Comparison of ENCODE assay signal across 1 cellular context in the genomic region with DNA sequence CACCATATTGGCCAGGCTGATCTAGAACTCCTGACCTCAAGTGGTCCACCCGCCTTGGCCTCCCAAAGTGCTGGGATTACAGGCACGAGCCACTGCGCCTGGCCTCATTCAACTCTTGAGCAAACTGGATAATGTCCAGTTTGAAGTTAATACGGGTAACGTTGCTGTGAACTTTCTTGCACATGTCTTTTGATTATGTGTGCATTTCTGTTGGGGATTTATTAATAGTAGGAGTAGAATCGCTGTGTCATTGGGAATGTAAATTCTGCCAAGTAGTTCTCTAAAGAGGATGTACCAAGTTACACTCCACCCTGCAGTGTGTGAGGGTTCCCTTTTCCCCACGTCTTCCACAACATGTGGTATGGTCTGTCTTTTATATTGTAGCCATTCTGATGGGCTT.
TF ChIP-seq lines count a peak whose summit lies in the region.

No MANE protein-coding gene starts in this region.

TF ChIP-seq in K562, 482 proteins besides CTCF, POLR2A, EP300 and RAD21 (continued from another document and continues in another):
- TF ChIP-seq CHCHD3 (CRISPR knock-in tag; IDR thresholded peaks at IDR 0.05) (no peak), HNRNPK (IDR thresholded peaks at IDR 0.05; ENCODE audit: low read depth, low read length, poor library complexity, severe bottlenecking) (no peak), NFYB (IDR thresholded peaks at IDR 0.05; ENCODE audit: extremely low read depth, insufficient read length) (no peak), CHAMP1 (IDR thresholded peaks at IDR 0.05) (no peak), TCF7 (IDR thresholded peaks at IDR 0.05; ENCODE audit: borderline replicate concordance) (no peak), RBM34 (IDR thresholded peaks at IDR 0.05; ENCODE audit: borderline replicate concordance, insufficient read depth, low read length) (no peak), ZNF398 (CRISPR knock-in tag; IDR thresholded peaks at IDR 0.05) (no peak), RNF219 (CRISPR knock-in tag; IDR thresholded peaks at IDR 0.05) (no peak), ETV6 (IDR thresholded peaks at IDR 0.05; ENCODE audit: borderline replicate concordance in 1 of 2, low read depth in 2 of 2, low read length in 1 of 2) (no peak), ETV6 (CRISPR knock-in tag; IDR thresholded peaks at IDR 0.05; ENCODE audit: borderline replicate concordance) (no peak), NR0B1 (IDR thresholded peaks at IDR 0.05; ENCODE audit: partially characterized antibody) (no peak), HDAC1 (IDR thresholded peaks at IDR 0.05) (no peak), KDM4B (IDR thresholded peaks at IDR 0.05; ENCODE audit: borderline replicate concordance in 2 of 2, low read depth in 1 of 2) (no peak), RBM14 (IDR thresholded peaks at IDR 0.05; ENCODE audit: borderline replicate concordance, insufficient read depth, low read depth, low read length) (no peak), FOXA3 (CRISPR knock-in tag; conservative IDR thresholded peaks at IDR 0.05 in 1 of 2, IDR thresholded peaks at IDR 0.05 in 1 of 2) (no peak), ETS1 (conservative IDR thresholded peaks at IDR 0.05; ENCODE audit: control insufficient read depth, low read depth, low read length) (no peak), ZNF175 (CRISPR knock-in tag; IDR thresholded peaks at IDR 0.05; ENCODE audit: low read depth) (no peak), SMC3 (conservative IDR thresholded peaks at IDR 0.05; ENCODE audit: insufficient read depth, low read depth, low read length) (no peak), ILK (tag; IDR thresholded peaks at IDR 0.05; ENCODE audit: borderline replicate concordance, low read depth) (no peak), CEBPG (CRISPR knock-in tag; IDR thresholded peaks at IDR 0.05) (no peak), CEBPG (tag; conservative IDR thresholded peaks at IDR 0.05 in 1 of 2, IDR thresholded peaks at IDR 0.05 in 1 of 2) (no peak), RBM22 (IDR thresholded peaks at IDR 0.05; ENCODE audit: low read depth, low read length, poor library complexity, severe bottlenecking) (no peak), JUN (IDR thresholded peaks at IDR 0.05; ENCODE audit: borderline replicate concordance, low read depth, low read length) (no peak), JUN (CRISPR knock-in tag; IDR thresholded peaks at IDR 0.05; ENCODE audit: borderline replicate concordance) (no peak), ZNF707 (CRISPR knock-in tag; conservative IDR thresholded peaks at IDR 0.05) (no peak), NR2C2 (CRISPR knock-in tag; IDR thresholded peaks at IDR 0.05) (no peak), NR2C2 (tag; IDR thresholded peaks at IDR 0.05) (no peak), NFIC (IDR thresholded peaks at IDR 0.05) (peak; percentile 52; the same call in 1 of the 2 replicates), CREB3 (tag; conservative IDR thresholded peaks at IDR 0.05; ENCODE audit: low read depth) (no peak), ETV1 (tag; conservative IDR thresholded peaks at IDR 0.05; ENCODE audit: low read depth) (no peak), SUPT5H (IDR thresholded peaks at IDR 0.05) (no peak), CREM (IDR thresholded peaks at IDR 0.05; ENCODE audit: low read depth) (no peak)
- TF ChIP-seq, protein P1, sequence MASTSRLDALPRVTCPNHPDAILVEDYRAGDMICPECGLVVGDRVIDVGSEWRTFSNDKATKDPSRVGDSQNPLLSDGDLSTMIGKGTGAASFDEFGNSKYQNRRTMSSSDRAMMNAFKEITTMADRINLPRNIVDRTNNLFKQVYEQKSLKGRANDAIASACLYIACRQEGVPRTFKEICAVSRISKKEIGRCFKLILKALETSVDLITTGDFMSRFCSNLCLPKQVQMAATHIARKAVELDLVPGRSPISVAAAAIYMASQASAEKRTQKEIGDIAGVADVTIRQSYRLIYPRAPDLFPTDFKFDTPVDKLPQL (IDR thresholded peaks at IDR 0.05; ENCODE audit: extremely low read depth, insufficient read length): no peak
- TF ChIP-seq, protein P2, sequence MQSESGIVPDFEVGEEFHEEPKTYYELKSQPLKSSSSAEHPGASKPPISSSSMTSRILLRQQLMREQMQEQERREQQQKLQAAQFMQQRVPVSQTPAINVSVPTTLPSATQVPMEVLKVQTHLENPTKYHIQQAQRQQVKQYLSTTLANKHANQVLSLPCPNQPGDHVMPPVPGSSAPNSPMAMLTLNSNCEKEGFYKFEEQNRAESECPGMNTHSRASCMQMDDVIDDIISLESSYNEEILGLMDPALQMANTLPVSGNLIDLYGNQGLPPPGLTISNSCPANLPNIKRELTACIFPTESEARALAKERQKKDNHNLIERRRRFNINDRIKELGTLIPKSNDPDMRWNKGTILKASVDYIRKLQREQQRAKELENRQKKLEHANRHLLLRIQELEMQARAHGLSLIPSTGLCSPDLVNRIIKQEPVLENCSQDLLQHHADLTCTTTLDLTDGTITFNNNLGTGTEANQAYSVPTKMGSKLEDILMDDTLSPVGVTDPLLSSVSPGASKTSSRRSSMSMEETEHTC (IDR thresholded peaks at IDR 0.05): no peak
- TF ChIP-seq, protein P3, sequence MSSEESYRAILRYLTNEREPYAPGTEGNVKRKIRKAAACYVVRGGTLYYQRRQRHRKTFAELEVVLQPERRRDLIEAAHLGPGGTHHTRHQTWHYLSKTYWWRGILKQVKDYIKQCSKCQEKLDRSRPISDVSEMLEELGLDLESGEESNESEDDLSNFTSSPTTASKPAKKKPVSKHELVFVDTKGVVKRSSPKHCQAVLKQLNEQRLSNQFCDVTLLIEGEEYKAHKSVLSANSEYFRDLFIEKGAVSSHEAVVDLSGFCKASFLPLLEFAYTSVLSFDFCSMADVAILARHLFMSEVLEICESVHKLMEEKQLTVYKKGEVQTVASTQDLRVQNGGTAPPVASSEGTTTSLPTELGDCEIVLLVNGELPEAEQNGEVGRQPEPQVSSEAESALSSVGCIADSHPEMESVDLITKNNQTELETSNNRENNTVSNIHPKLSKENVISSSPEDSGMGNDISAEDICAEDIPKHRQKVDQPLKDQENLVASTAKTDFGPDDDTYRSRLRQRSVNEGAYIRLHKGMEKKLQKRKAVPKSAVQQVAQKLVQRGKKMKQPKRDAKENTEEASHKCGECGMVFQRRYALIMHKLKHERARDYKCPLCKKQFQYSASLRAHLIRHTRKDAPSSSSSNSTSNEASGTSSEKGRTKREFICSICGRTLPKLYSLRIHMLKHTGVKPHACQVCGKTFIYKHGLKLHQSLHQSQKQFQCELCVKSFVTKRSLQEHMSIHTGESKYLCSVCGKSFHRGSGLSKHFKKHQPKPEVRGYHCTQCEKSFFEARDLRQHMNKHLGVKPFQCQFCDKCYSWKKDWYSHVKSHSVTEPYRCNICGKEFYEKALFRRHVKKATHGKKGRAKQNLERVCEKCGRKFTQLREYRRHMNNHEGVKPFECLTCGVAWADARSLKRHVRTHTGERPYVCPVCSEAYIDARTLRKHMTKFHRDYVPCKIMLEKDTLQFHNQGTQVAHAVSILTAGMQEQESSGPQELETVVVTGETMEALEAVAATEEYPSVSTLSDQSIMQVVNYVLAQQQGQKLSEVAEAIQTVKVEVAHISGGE (CRISPR knock-in tag; IDR thresholded peaks at IDR 0.05): no peak
- TF ChIP-seq, protein P4, sequence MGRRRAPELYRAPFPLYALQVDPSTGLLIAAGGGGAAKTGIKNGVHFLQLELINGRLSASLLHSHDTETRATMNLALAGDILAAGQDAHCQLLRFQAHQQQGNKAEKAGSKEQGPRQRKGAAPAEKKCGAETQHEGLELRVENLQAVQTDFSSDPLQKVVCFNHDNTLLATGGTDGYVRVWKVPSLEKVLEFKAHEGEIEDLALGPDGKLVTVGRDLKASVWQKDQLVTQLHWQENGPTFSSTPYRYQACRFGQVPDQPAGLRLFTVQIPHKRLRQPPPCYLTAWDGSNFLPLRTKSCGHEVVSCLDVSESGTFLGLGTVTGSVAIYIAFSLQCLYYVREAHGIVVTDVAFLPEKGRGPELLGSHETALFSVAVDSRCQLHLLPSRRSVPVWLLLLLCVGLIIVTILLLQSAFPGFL (CRISPR knock-in tag; IDR thresholded peaks at IDR 0.05): no peak
- TF ChIP-seq, protein P5, sequence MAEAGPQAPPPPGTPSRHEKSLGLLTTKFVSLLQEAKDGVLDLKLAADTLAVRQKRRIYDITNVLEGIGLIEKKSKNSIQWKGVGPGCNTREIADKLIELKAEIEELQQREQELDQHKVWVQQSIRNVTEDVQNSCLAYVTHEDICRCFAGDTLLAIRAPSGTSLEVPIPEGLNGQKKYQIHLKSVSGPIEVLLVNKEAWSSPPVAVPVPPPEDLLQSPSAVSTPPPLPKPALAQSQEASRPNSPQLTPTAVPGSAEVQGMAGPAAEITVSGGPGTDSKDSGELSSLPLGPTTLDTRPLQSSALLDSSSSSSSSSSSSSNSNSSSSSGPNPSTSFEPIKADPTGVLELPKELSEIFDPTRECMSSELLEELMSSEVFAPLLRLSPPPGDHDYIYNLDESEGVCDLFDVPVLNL (CRISPR knock-in tag; IDR thresholded peaks at IDR 0.05; ENCODE audit: low read depth): no peak
- TF ChIP-seq, protein P6, sequence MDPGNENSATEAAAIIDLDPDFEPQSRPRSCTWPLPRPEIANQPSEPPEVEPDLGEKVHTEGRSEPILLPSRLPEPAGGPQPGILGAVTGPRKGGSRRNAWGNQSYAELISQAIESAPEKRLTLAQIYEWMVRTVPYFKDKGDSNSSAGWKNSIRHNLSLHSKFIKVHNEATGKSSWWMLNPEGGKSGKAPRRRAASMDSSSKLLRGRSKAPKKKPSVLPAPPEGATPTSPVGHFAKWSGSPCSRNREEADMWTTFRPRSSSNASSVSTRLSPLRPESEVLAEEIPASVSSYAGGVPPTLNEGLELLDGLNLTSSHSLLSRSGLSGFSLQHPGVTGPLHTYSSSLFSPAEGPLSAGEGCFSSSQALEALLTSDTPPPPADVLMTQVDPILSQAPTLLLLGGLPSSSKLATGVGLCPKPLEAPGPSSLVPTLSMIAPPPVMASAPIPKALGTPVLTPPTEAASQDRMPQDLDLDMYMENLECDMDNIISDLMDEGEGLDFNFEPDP (CRISPR knock-in tag; IDR thresholded peaks at IDR 0.05): no peak
